In genomic region chr22:17390087-17390486, GRCh38 we compare ENCODE assay signal across 20 cellular contexts. TPM values are rescaled to one million over a fixed set of nuclear protein-coding genes. Genes with fewer than 3 reads are reported as not detected.
DNase-seq lines count a peak whose midpoint lies in the region; ATAC-seq and TF ChIP-seq lines count a peak whose summit lies in the region.
"Had no signal": no experiment of that assay in that cellular context is flagged by ENCODE, and none has a peak within 500 bp of the region (broad histone marks: within the 10 kb centered on the region; RNA-seq: fewer than 3 reads in every experiment).

No MANE protein-coding gene starts in this region.

- H3K79me2 ChIP-seq in GM23338 (replicated peaks; ENCODE audit: insufficient read depth) (peaks cover 100% of the 10 kb centered on the region), smooth muscle cell (ENCODE audit: low read depth) (peaks cover 76% of the 10 kb centered on the region)

- peaks cover under 1% of the 10 kb centered on the region for H3K9me3 ChIP-seq in suprapubic skin
- no peaks in the 10 kb centered on the region for H3K9me3 ChIP-seq in smooth muscle cell (replicated peaks; ENCODE audit: low read depth)
- H3K9me3 ChIP-seq: A549 had no signal

- no peaks in the 10 kb centered on the region for H3K36me3 ChIP-seq in GM23338 (ENCODE audit: insufficient read depth)
- no peaks in the 10 kb centered on the region for H3K36me3 ChIP-seq in suprapubic skin
- no peaks in the 10 kb centered on the region for H3K36me3 ChIP-seq in smooth muscle cell (ENCODE audit: low read depth)
- H3K36me3 ChIP-seq: HAP-1 had no signal

- TF ChIP-seq CTCF in GM23338 (conservative IDR thresholded peaks at IDR 0.05; ENCODE audit: low read depth in 2 of 2): no peak
- no peak for TF ChIP-seq CTCF in WTC11 (IDR thresholded peaks at IDR 0.05)
- no peak for TF ChIP-seq CTCF in nephron progenitor cell (IDR thresholded peaks at IDR 0.05)
- TF ChIP-seq CTCF in suprapubic skin (IDR thresholded peaks at IDR 0.05): no peak
- no peak for TF ChIP-seq CTCF in smooth muscle cell (IDR thresholded peaks at IDR 0.05; ENCODE audit: borderline replicate concordance, insufficient read depth, poor library complexity, severe bottlenecking)

- TF ChIP-seq POLR2A in suprapubic skin (IDR thresholded peaks at IDR 0.05): no peak

- POLR2A ChIA-PET in WTC11 (lab: Charles Lee): no interaction called here

- H3K9me2 ChIP-seq in GM23338 (ENCODE audit: insufficient read depth): no peaks in the 10 kb centered on the region

- H3K4me2 ChIP-seq in GM23338: no peak overlapping the region
- no peak overlapping the region for H3K4me2 ChIP-seq in smooth muscle cell
- H3K4me2 ChIP-seq: A549 had no signal

- H3K27me3 Mint-ChIP-seq in GM23338 (ENCODE audit: insufficient read depth, low read depth, poor library complexity) (peaks cover 2% of the 10 kb centered on the region), WTC11 (ENCODE audit: low read depth) (no peaks in the 10 kb centered on the region), nephron progenitor cell (ENCODE audit: low read depth, poor library complexity) (peaks cover 3% of the 10 kb centered on the region)

- ATAC-seq in GM23338 (no peak), WTC11 (no peak)
- ATAC-seq: A549 had no signal

- H3K36me3 Mint-ChIP-seq in GM23338 (ENCODE audit: low read depth) (peaks cover 30% of the 10 kb centered on the region; the same call in 2 of the 3 replicates), WTC11 (peaks cover 8% of the 10 kb centered on the region), nephron progenitor cell (ENCODE audit: low read depth) (peaks cover 77% of the 10 kb centered on the region)
- H3K36me3 Mint-ChIP-seq: CD4-positive, alpha-beta memory T cell had no signal

- H3K4me1 ChIP-seq in GM23338 (ENCODE audit: insufficient read depth): peaks cover 57% of the 10 kb centered on the region
- H3K4me1 ChIP-seq in suprapubic skin: no peaks in the 10 kb centered on the region
- H3K4me1 ChIP-seq in smooth muscle cell (ENCODE audit: low read depth): no peaks in the 10 kb centered on the region
- H3K4me1 ChIP-seq: A549, HAP-1 had no signal

- H3K27ac ChIP-seq in GM23338 (ENCODE audit: low read depth): no peak overlapping the region
- H3K27ac ChIP-seq in suprapubic skin: no peak overlapping the region
- no peak overlapping the region for H3K27ac ChIP-seq in smooth muscle cell (ENCODE audit: low read depth)
- H3K27ac ChIP-seq: A549 had no signal

- 66% methylated on average over 5 of the region's 5 CpGs for WGBS in suprapubic skin
- 73% methylated on average over 5 of the region's 5 CpGs for WGBS in smooth muscle cell (ENCODE audit: low lambda C conversion rate)

- 0 out of 2 replicates have a peak overlapping the region, but pooled peaks have one; percentile 23 for H3K27ac Mint-ChIP-seq in GM23338
- H3K27ac Mint-ChIP-seq in WTC11: peak overlapping the region; percentile 84
- peak overlapping the region; percentile 17 for H3K27ac Mint-ChIP-seq in nephron progenitor cell
- H3K27ac Mint-ChIP-seq: CD4-positive, alpha-beta memory T cell; HFFc6 had no signal

- H2AFZ ChIP-seq in GM23338 (no peak overlapping the region), smooth muscle cell (ENCODE audit: low read depth) (no peak overlapping the region)

- H3K4me3 Mint-ChIP-seq in GM23338 (no peak overlapping the region), WTC11 (no peak overlapping the region), nephron progenitor cell (no peak overlapping the region)
- H3K4me3 Mint-ChIP-seq: CD4-positive, alpha-beta memory T cell; HFFc6 had no signal

- H3K4me3 ChIP-seq in GM23338: no peak overlapping the region
- no peak overlapping the region for H3K4me3 ChIP-seq in suprapubic skin
- no peak overlapping the region for H3K4me3 ChIP-seq in smooth muscle cell
- H3K4me3 ChIP-seq: A549, HAP-1 had no signal

- peaks cover 75% of the 10 kb centered on the region for H4K20me1 ChIP-seq in GM23338 (replicated peaks; ENCODE audit: insufficient read depth)
- H4K20me1 ChIP-seq in smooth muscle cell (ENCODE audit: low read depth): no peaks in the 10 kb centered on the region

- H3K9ac ChIP-seq in smooth muscle cell (ENCODE audit: low read depth): no peak overlapping the region

- 0 out of 2 replicates have a peak, but pooled peaks cover 1% of the 10 kb centered on the region for H3F3A ChIP-seq in GM23338 (replicated peaks; ENCODE audit: low read depth)
- no peaks in the 10 kb centered on the region for H3F3A ChIP-seq in smooth muscle cell (ENCODE audit: low read depth)

- peaks cover 45% of the 10 kb centered on the region for H3K4me1 Mint-ChIP-seq in GM23338
- H3K4me1 Mint-ChIP-seq in WTC11: peaks cover 65% of the 10 kb centered on the region
- H3K4me1 Mint-ChIP-seq in nephron progenitor cell: peaks cover 6% of the 10 kb centered on the region
- H3K4me1 Mint-ChIP-seq: CD4-positive, alpha-beta memory T cell had no signal

- DNase-seq in GM23338 (ENCODE audit: low spot score) (no peak), WTC11 (ENCODE audit: low spot score) (no peak), foreskin melanocyte (peak; percentile 71), nephron progenitor cell (no peak), suprapubic skin (ENCODE audit: low spot score in 2 of 2) (no peak), NCI-H1436 (lab: John Stamatoyannopoulos, UW) (no peak), smooth muscle cell (lab: John Stamatoyannopoulos, UW; ENCODE audit: unreplicated experiment) (no peak)
- DNase-seq: 8988T; ACHN; C1 segment of cervical spinal cord; Calu3; CD4-positive, alpha-beta memory T cell; COR-L47; DMS53; DMS79 treated with DMSO at 0.1 percent for 48 hours; GOT3; HFFc6 had no signal

- H3K9me3 Mint-ChIP-seq in GM23338 (no peaks in the 10 kb centered on the region), WTC11 (no peaks in the 10 kb centered on the region), nephron progenitor cell (peaks cover 26% of the 10 kb centered on the region)

- CTCF ChIA-PET in WTC11 (lab: Charles Lee): interaction anchor here (1.1 kb wide), 1 partner anchor 218 kb away, joined by 3 read pairs; no protein-coding TSS in a partner anchor

- no peak for TF ChIP-seq EP300 in suprapubic skin (IDR thresholded peaks at IDR 0.05)

- H3K27me3 ChIP-seq in GM23338 (ENCODE audit: insufficient read depth): no peaks in the 10 kb centered on the region
- no peaks in the 10 kb centered on the region for H3K27me3 ChIP-seq in suprapubic skin
- no peaks in the 10 kb centered on the region for H3K27me3 ChIP-seq in smooth muscle cell (ENCODE audit: low read depth)

TF ChIP-seq in GM23338, 12 proteins besides CTCF, POLR2A, EP300 and RAD21 (continues in another document):
- TF ChIP-seq STAT1 (IDR thresholded peaks at IDR 0.05; ENCODE audit: unreplicated experiment): no peak
- TF ChIP-seq ETS1 (IDR thresholded peaks at IDR 0.05): no peak
- TF ChIP-seq POLR2AphosphoS5 (IDR thresholded peaks at IDR 0.05; ENCODE audit: low read depth): no peak
- no peak for TF ChIP-seq JUNB (IDR thresholded peaks at IDR 0.05; ENCODE audit: unreplicated experiment)
- no peak for TF ChIP-seq ZNF114 (CRISPR knock-in tag; IDR thresholded peaks at IDR 0.05)
- no peak for TF ChIP-seq EZH2 (IDR thresholded peaks at IDR 0.05; ENCODE audit: low read depth, unreplicated experiment)
- TF ChIP-seq EZH2phosphoT487 (IDR thresholded peaks at IDR 0.05; ENCODE audit: unreplicated experiment): no peak
- no peak for TF ChIP-seq ZNF331 (CRISPR knock-in tag; IDR thresholded peaks at IDR 0.05; ENCODE audit: low read depth)
- TF ChIP-seq NANOG (IDR thresholded peaks at IDR 0.05; ENCODE audit: borderline replicate concordance): no peak

TF ChIP-seq in WTC11, 78 proteins besides CTCF, POLR2A, EP300 and RAD21 (continues in another document):
- no peak for TF ChIP-seq ELF4 (CRISPR knock-in tag; IDR thresholded peaks at IDR 0.05; ENCODE audit: low read depth)
- TF ChIP-seq GTF2I (CRISPR knock-in tag; conservative IDR thresholded peaks at IDR 0.05): no peak
- TF ChIP-seq ATF3 (CRISPR knock-in tag; conservative IDR thresholded peaks at IDR 0.05): no peak
- TF ChIP-seq NFATC4 (CRISPR knock-in tag; IDR thresholded peaks at IDR 0.05): no peak
- TF ChIP-seq, protein P1, sequence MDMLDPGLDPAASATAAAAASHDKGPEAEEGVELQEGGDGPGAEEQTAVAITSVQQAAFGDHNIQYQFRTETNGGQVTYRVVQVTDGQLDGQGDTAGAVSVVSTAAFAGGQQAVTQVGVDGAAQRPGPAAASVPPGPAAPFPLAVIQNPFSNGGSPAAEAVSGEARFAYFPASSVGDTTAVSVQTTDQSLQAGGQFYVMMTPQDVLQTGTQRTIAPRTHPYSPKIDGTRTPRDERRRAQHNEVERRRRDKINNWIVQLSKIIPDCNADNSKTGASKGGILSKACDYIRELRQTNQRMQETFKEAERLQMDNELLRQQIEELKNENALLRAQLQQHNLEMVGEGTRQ (CRISPR knock-in tag; IDR thresholded peaks at IDR 0.05): no peak
- TF ChIP-seq NFYB (CRISPR knock-in tag; conservative IDR thresholded peaks at IDR 0.05; ENCODE audit: low read depth): no peak
- no peak for TF ChIP-seq MXD4 (CRISPR knock-in tag; IDR thresholded peaks at IDR 0.05; ENCODE audit: borderline replicate concordance)
- TF ChIP-seq OVOL2 (CRISPR knock-in tag; IDR thresholded peaks at IDR 0.05; ENCODE audit: borderline replicate concordance): no peak
- no peak for TF ChIP-seq SOX15 (CRISPR knock-in tag; IDR thresholded peaks at IDR 0.05)
- TF ChIP-seq, protein P2, sequence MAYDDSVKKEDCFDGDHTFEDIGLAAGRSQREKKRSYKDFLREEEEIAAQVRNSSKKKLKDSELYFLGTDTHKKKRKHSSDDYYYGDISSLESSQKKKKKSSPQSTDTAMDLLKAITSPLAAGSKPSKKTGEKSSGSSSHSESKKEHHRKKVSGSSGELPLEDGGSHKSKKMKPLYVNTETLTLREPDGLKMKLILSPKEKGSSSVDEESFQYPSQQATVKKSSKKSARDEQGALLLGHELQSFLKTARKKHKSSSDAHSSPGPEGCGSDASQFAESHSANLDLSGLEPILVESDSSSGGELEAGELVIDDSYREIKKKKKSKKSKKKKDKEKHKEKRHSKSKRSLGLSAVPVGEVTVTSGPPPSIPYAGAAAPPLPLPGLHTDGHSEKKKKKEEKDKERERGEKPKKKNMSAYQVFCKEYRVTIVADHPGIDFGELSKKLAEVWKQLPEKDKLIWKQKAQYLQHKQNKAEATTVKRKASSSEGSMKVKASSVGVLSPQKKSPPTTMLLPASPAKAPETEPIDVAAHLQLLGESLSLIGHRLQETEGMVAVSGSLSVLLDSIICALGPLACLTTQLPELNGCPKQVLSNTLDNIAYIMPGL (CRISPR knock-in tag; IDR thresholded peaks at IDR 0.05): no peak

RNA-seq across cellular contexts. Expression of gene CECR2, which starts 20.8 kb away (rescaled TPM):
- 106 and 110 TPM in 2 replicates for total RNA-seq in GM23338 (2014; rRNA removed; shearing (Covaris generic))
- polyA plus RNA-seq in GM23338 (2016; fragmentation: Nextera tagmentation; extraction: Ambion mirVana) (18.4 and 24.2 TPM in 2 replicates), smooth muscle cell (0.67 and 1.4 TPM in 2 replicates)
- total RNA-seq in WTC11 (2021) (110 to 111 TPM (median 110 TPM) in 3 replicates), suprapubic skin (1 to 10 TPM; 2.5 to 3.9 (median 3.7) TPM), smooth muscle cell (2.8 and 3.0 TPM in 2 replicates)
- total RNA-seq: CD4-positive, alpha-beta memory T cell; HFFc6 had no signal
- polyA plus RNA-seq: BJ; CD4-positive, alpha-beta memory T cell had no signal

Comparison
In these comparisons a context has a peak if more than half of its experiments do, and no peak if none do; other contexts are left out.
1. H3K27ac Mint-ChIP-seq: peak in every context shown above with its lines; median percentile 84 in WTC11; 23 in GM23338; 17 in nephron progenitor cell.
2. RNA of gene CECR2, which starts 20.8 kb away (total RNA-seq): 110 to 111 TPM in WTC11 and 106 to 110 TPM in GM23338; 2.5 to 3.9 TPM in suprapubic skin and 2.8 to 3.0 TPM in smooth muscle cell; every median in the first group is over 10 times any median in the second.